In the genomic region with DNA sequence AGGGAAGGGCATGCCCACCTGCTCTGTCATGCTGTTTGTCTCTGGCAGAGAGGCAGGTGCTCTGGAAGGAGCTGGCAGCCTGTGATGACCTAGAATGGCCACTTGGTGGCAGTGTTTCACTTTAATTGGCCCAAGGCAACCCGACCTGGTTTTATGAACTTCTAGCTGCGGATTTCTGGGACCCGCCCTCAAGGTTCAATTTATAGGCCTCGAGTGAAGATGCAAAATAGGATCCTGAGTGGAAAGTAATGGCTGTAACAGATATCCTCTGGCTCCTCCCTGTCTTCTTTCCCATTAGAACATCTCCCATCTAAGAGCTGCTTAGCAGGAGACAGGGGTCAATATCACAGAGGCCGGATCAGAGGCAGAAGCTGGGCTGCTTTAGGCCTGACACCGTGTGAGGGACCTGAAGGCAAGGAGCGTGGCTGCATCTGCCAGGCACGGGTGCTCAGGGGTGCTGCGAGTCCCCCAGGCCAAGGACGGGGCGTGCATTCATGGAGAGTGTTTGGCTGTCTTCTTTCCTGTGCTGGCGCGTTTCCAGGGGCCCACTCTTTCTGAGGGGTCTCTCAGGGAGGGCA, we compare ENCODE assay signal across 8 cellular contexts. TPM values are rescaled to one million over a fixed set of nuclear protein-coding genes. Genes with fewer than 3 reads are reported as not detected.
DNase-seq lines count a peak whose midpoint lies in the region; ATAC-seq and TF ChIP-seq lines count a peak whose summit lies in the region.

No MANE protein-coding gene starts in this region.

- CTCF ChIA-PET in CD4-positive, alpha-beta memory T cell (lab: Charles Lee; ENCODE audit: partially characterized antibody) = interaction anchor here (0.7 to 4.8 kb wide), 15 partner anchors 8 to 1213 kb away, joined by 3 to 56 read pairs (median 5); no protein-coding TSS in a partner anchor

- no peaks in the 10 kb centered on the region for H3K36me3 ChIP-seq in CD4-positive, alpha-beta memory T cell (ENCODE audit: insufficient read depth, low read length)
- H3K36me3 ChIP-seq in suprapubic skin = no peaks in the 10 kb centered on the region

- no peak overlapping the region for H3K4me3 Mint-ChIP-seq in CD4-positive, alpha-beta memory T cell
- H3K4me3 Mint-ChIP-seq in activated T-helper 2 cell treated with anti-CD3 and anti-CD28 coated beads, Interferon-gamma antibody, Interleukin-2, Interleukin-4, amounts not matched to agents 10 μg/mL and 5 μg/mL and 100 μg/mL, durations not matched to agents 14 hours and 24 hours and 36 hours (ENCODE audit: low read depth) = no peak overlapping the region

- TF ChIP-seq POLR2A in suprapubic skin (IDR thresholded peaks at IDR 0.05) = no peak

- no peaks in the 10 kb centered on the region for H3K4me1 Mint-ChIP-seq in CD4-positive, alpha-beta memory T cell
- H3K4me1 Mint-ChIP-seq in activated T-helper 2 cell treated with anti-CD3 and anti-CD28 coated beads, Interferon-gamma antibody, Interleukin-2, Interleukin-4, amounts not matched to agents 10 μg/mL and 5 μg/mL and 100 μg/mL, durations not matched to agents 14 hours and 24 hours and 36 hours (ENCODE audit: low read depth) = no peaks in the 10 kb centered on the region

- TF ChIP-seq EP300 in Ishikawa (IDR thresholded peaks at IDR 0.05; ENCODE audit: borderline replicate concordance) (no peak), suprapubic skin (IDR thresholded peaks at IDR 0.05) (no peak)

- no peaks in the 10 kb centered on the region for H3K9me3 ChIP-seq in CD4-positive, alpha-beta memory T cell (ENCODE audit: control insufficient read depth in 1 of 2, low read length in 2 of 2)
- H3K9me3 ChIP-seq in suprapubic skin = no peaks in the 10 kb centered on the region

- POLR2A ChIA-PET in CD4-positive, alpha-beta memory T cell (lab: Charles Lee; ENCODE audit: partially characterized antibody) = no interaction called here

- WGBS in suprapubic skin = 14% methylated on average over 5 of the region's 13 CpGs

- TF ChIP-seq CTCF in foreskin keratinocyte (conservative IDR thresholded peaks at IDR 0.05) = peak; percentile 89
- peak; percentile 71 to 86 for TF ChIP-seq CTCF in suprapubic skin (IDR thresholded peaks at IDR 0.05)

- peaks cover 0 to 4% of the 10 kb centered on the region in 2 donors for H3K27me3 Mint-ChIP-seq in CD4-positive, alpha-beta memory T cell
- H3K27me3 Mint-ChIP-seq in activated T-helper 2 cell treated with anti-CD3 and anti-CD28 coated beads, Interferon-gamma antibody, Interleukin-2, Interleukin-4, amounts not matched to agents 10 μg/mL and 5 μg/mL and 100 μg/mL, durations not matched to agents 14 hours and 24 hours and 36 hours (ENCODE audit: low read depth) = no peaks in the 10 kb centered on the region

- no peak overlapping the region for H3K4me3 ChIP-seq in CD4-positive, alpha-beta memory T cell (ENCODE audit: low read length in 2 of 2)
- H3K4me3 ChIP-seq in suprapubic skin = no peak overlapping the region

- no peaks in the 10 kb centered on the region for H3K27me3 ChIP-seq in CD4-positive, alpha-beta memory T cell (ENCODE audit: insufficient read depth, low read length)
- H3K27me3 ChIP-seq in foreskin keratinocyte = peaks cover 2% of the 10 kb centered on the region
- peaks cover 5% of the 10 kb centered on the region for H3K27me3 ChIP-seq in suprapubic skin

- peak; percentile 95 for TF ChIP-seq RAD21 in Ishikawa (IDR thresholded peaks at IDR 0.05; ENCODE audit: low read depth)

- no peak overlapping the region for H3K27ac ChIP-seq in CD4-positive, alpha-beta memory T cell (ENCODE audit: low read depth, low read length)
- H3K27ac ChIP-seq in foreskin keratinocyte (no peak overlapping the region), suprapubic skin (no peak overlapping the region)

- peak; percentile 49 to 61 (median 53) for DNase-seq in CD4-positive, alpha-beta memory T cell
- peak; percentile 71 for DNase-seq in RKO (ENCODE audit: low spot score)
- DNase-seq in activated T-helper 2 cell treated with anti-CD3 and anti-CD28 coated beads, Interferon-gamma antibody, Interleukin-2, Interleukin-4, amounts not matched to agents 10 μg/mL and 5 μg/mL and 100 μg/mL, durations not matched to agents 14 hours and 24 hours and 36 hours (ENCODE audit: low spot score) = peak; percentile 44
- DNase-seq in foreskin keratinocyte = peak; percentile 21 to 55
- peak in 51 of 56 donors; percentile 2 to 81 (median 40) for DNase-seq in nucleus accumbens (lab: John Stamatoyannopoulos, UW)
- peak in 1 of 2 donors; percentile 76 for DNase-seq in suprapubic skin (ENCODE audit: low spot score in 2 of 2)

- no peaks in the 10 kb centered on the region for H3K9me3 Mint-ChIP-seq in CD4-positive, alpha-beta memory T cell
- H3K9me3 Mint-ChIP-seq in activated T-helper 2 cell treated with anti-CD3 and anti-CD28 coated beads, Interferon-gamma antibody, Interleukin-2, Interleukin-4, amounts not matched to agents 10 μg/mL and 5 μg/mL and 100 μg/mL, durations not matched to agents 14 hours and 24 hours and 36 hours = no peaks in the 10 kb centered on the region

- H3K4me1 ChIP-seq in CD4-positive, alpha-beta memory T cell (ENCODE audit: insufficient read depth, low read length) = no peaks in the 10 kb centered on the region
- H3K4me1 ChIP-seq in foreskin keratinocyte (peaks cover 6% of the 10 kb centered on the region), suprapubic skin (no peaks in the 10 kb centered on the region)

- peak; percentile 71 for ATAC-seq in GM19463 (IDR thresholded peaks at IDR 0.05; ENCODE audit: unreplicated experiment)
- peak; percentile 81 for ATAC-seq in foreskin keratinocyte

- H3K27ac Mint-ChIP-seq in CD4-positive, alpha-beta memory T cell = peak overlapping the region in 1 of 7 donors; percentile 8
- no peak overlapping the region for H3K27ac Mint-ChIP-seq in activated T-helper 2 cell treated with anti-CD3 and anti-CD28 coated beads, Interferon-gamma antibody, Interleukin-2, Interleukin-4, amounts not matched to agents 10 μg/mL and 5 μg/mL and 100 μg/mL, durations not matched to agents 14 hours and 24 hours and 36 hours

- intact Hi-C loops in CD4-positive, alpha-beta memory T cell (cut with micrococcal nuclease) = loop anchor here (1.0 to 10.0 kb wide), 2 partner anchors 1213 to 1508 kb away; no protein-coding TSS in a partner anchor
- intact Hi-C loops in activated T-helper 2 cell treated with anti-CD3 and anti-CD28 coated beads, Interferon-gamma antibody, Interleukin-2, Interleukin-4, amounts not matched to agents 10 μg/mL and 5 μg/mL and 100 μg/mL, durations not matched to agents 14 hours and 24 hours and 36 hours (cut with micrococcal nuclease) = loop anchor here (5.0 to 10.0 kb wide), 5 partner anchors 388 to 1215 kb away; no protein-coding TSS in a partner anchor

- H3K36me3 Mint-ChIP-seq in CD4-positive, alpha-beta memory T cell = no peaks in the 10 kb centered on the region
- H3K36me3 Mint-ChIP-seq in activated T-helper 2 cell treated with anti-CD3 and anti-CD28 coated beads, Interferon-gamma antibody, Interleukin-2, Interleukin-4, amounts not matched to agents 10 μg/mL and 5 μg/mL and 100 μg/mL, durations not matched to agents 14 hours and 24 hours and 36 hours (ENCODE audit: low read depth) = no peaks in the 10 kb centered on the region

TF ChIP-seq in Ishikawa, 13 proteins besides CTCF, POLR2A, EP300 and RAD21 (continues in another document):
- TF ChIP-seq TAF1 (IDR thresholded peaks at IDR 0.05; ENCODE audit: low read depth) = no peak
- no peak for TF ChIP-seq TEAD4 (IDR thresholded peaks at IDR 0.05)
- TF ChIP-seq CREB1 (IDR thresholded peaks at IDR 0.05; ENCODE audit: low read depth) = no peak
- TF ChIP-seq TCF12 (IDR thresholded peaks at IDR 0.05; ENCODE audit: low read depth) = no peak
- TF ChIP-seq YY1 (IDR thresholded peaks at IDR 0.05; ENCODE audit: low read depth) = no peak
- TF ChIP-seq, protein P1, sequence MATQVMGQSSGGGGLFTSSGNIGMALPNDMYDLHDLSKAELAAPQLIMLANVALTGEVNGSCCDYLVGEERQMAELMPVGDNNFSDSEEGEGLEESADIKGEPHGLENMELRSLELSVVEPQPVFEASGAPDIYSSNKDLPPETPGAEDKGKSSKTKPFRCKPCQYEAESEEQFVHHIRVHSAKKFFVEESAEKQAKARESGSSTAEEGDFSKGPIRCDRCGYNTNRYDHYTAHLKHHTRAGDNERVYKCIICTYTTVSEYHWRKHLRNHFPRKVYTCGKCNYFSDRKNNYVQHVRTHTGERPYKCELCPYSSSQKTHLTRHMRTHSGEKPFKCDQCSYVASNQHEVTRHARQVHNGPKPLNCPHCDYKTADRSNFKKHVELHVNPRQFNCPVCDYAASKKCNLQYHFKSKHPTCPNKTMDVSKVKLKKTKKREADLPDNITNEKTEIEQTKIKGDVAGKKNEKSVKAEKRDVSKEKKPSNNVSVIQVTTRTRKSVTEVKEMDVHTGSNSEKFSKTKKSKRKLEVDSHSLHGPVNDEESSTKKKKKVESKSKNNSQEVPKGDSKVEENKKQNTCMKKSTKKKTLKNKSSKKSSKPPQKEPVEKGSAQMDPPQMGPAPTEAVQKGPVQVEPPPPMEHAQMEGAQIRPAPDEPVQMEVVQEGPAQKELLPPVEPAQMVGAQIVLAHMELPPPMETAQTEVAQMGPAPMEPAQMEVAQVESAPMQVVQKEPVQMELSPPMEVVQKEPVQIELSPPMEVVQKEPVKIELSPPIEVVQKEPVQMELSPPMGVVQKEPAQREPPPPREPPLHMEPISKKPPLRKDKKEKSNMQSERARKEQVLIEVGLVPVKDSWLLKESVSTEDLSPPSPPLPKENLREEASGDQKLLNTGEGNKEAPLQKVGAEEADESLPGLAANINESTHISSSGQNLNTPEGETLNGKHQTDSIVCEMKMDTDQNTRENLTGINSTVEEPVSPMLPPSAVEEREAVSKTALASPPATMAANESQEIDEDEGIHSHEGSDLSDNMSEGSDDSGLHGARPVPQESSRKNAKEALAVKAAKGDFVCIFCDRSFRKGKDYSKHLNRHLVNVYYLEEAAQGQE (IDR thresholded peaks at IDR 0.05; ENCODE audit: low read depth) = no peak
- TF ChIP-seq, protein P2, sequence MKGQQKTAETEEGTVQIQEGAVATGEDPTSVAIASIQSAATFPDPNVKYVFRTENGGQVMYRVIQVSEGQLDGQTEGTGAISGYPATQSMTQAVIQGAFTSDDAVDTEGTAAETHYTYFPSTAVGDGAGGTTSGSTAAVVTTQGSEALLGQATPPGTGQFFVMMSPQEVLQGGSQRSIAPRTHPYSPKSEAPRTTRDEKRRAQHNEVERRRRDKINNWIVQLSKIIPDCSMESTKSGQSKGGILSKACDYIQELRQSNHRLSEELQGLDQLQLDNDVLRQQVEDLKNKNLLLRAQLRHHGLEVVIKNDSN (IDR thresholded peaks at IDR 0.05) = no peak
- TF ChIP-seq FOXM1 (IDR thresholded peaks at IDR 0.05; ENCODE audit: borderline replicate concordance, low read depth) = no peak
- TF ChIP-seq EGR1 (IDR thresholded peaks at IDR 0.05) = no peak

RNA-seq across cellular contexts. Expression of a gene that starts 56.7 kb away (rescaled TPM):
- total RNA-seq in CD4-positive, alpha-beta memory T cell = not detected
- not detected for polyA plus RNA-seq in CD4-positive, alpha-beta memory T cell
- 0.37 and 0.55 TPM in 2 replicates for total RNA-seq in activated T-helper 2 cell treated with anti-CD3 and anti-CD28 coated beads, Interferon-gamma antibody, Interleukin-2, Interleukin-4, amounts not matched to agents 10 μg/mL and 5 μg/mL and 100 μg/mL, durations not matched to agents 14 hours and 24 hours and 36 hours
- total RNA-seq in foreskin keratinocyte = 0.17 and 0.18 TPM in 2 replicates
- polyA plus RNA-seq in foreskin keratinocyte = 0.10 and 0.11 TPM in 2 replicates
- 10 to 100 TPM in 3 of 4 donors, 1 to 10 TPM in 1; 7.1 to 40.1 (median 10.9) TPM for total RNA-seq in suprapubic skin
